In the genomic region with DNA sequence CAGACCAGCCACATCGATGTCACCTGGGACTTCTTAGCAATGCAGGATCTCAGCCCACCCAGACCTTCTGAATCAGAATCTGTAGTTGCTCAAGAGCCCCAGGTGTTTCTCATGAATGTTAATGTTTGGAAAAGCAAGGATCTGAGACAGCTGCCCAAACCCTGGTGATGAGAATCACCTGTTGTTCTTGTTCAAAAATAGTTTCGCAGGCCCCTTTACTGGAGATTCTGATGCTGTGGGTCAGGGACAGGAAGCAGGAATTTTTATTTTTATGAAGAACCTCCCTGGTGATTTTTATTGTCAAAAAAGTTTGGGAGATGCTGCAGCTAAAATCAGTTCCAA, we compare ENCODE assay signal across 14 cellular contexts. TPM values are rescaled to one million over a fixed set of nuclear protein-coding genes. Genes with fewer than 3 reads are reported as not detected.
A peak's percentile ranks its signal among the peaks of the same experiment; 100 is the strongest.
DNase-seq lines count a peak whose midpoint lies in the region; ATAC-seq, FAIRE-seq and TF ChIP-seq lines count a peak whose summit lies in the region.
"Had no signal": no experiment of that assay in that cellular context is flagged by ENCODE, and none has a peak within 500 bp of the region (broad histone marks: within the 10 kb centered on the region; RNA-seq: fewer than 3 reads in every experiment).

No MANE protein-coding gene starts in this region.

- no peaks in the 10 kb centered on the region for H3K36me3 Mint-ChIP-seq in HFFc6 (ENCODE audit: low read depth)
- H3K36me3 Mint-ChIP-seq in astrocyte (ENCODE audit: low read depth, unreplicated experiment) = no peaks in the 10 kb centered on the region
- H3K36me3 Mint-ChIP-seq in activated T-helper 1 cell treated with anti-CD3 and anti-CD28 coated beads, Interleukin-12 subunit alpha, Interleukin-12 subunit beta, Interleukin-2, Interleukin-4 antibody, amounts not matched to agents 30 ng/mL and 10 ng/mL and 1 ng/mL, durations not matched to agents 14 hours and 24 hours and 36 hours (ENCODE audit: low read depth) = no peaks in the 10 kb centered on the region
- H3K36me3 Mint-ChIP-seq: CD4-positive, alpha-beta memory T cell had no signal

- dilution Hi-C loops in keratinocyte (cut with MboI; ENCODE audit: extremely low pct_ligation_motif_present, low sequenced_read_pairs) = no loop called here

- no peak for DNase-seq in HFFc6
- no peak for DNase-seq in astrocyte (ENCODE audit: low read depth)
- DNase-seq in keratinocyte (ENCODE audit: low read depth, low spot score) = no peak
- DNase-seq in activated T-helper 1 cell treated with anti-CD3 and anti-CD28 coated beads, Interleukin-12 subunit alpha, Interleukin-12 subunit beta, Interleukin-2, Interleukin-4 antibody, amounts not matched to agents 30 ng/mL and 10 ng/mL and 1 ng/mL, durations not matched to agents 14 hours and 24 hours and 36 hours (ENCODE audit: low spot score) = no peak
- no peak for DNase-seq in stimulated activated CD4-positive, alpha-beta T cell treated with anti-CD3 and anti-CD28 coated beads, Interleukin-2, amount 100 ng/mL, for 24 hours
- DNase-seq in left colon = no peak
- DNase-seq: CD4-positive, alpha-beta memory T cell; GF-D8; GM23248 had no signal

- H3K27me3 ChIP-seq in astrocyte (ENCODE audit: insufficient read depth, low read length) (no peaks in the 10 kb centered on the region), keratinocyte (ENCODE audit: control insufficient read depth, extremely low read depth, insufficient read depth, low read length) (no peaks in the 10 kb centered on the region)

- H3K9ac ChIP-seq in astrocyte (ENCODE audit: low read length) (no peak overlapping the region), keratinocyte (ENCODE audit: control insufficient read depth, extremely low read depth, insufficient read depth, low read length) (no peak overlapping the region)
- H3K9ac ChIP-seq: GM23248 had no signal

- H3K9me3 Mint-ChIP-seq in HFFc6 (no peaks in the 10 kb centered on the region), astrocyte (ENCODE audit: unreplicated experiment) (peaks cover 2% of the 10 kb centered on the region)
- no peaks in the 10 kb centered on the region for H3K9me3 Mint-ChIP-seq in activated T-helper 1 cell treated with anti-CD3 and anti-CD28 coated beads, Interleukin-12 subunit alpha, Interleukin-12 subunit beta, Interleukin-2, Interleukin-4 antibody, amounts not matched to agents 30 ng/mL and 10 ng/mL and 1 ng/mL, durations not matched to agents 14 hours and 24 hours and 36 hours

- H3K4me1 Mint-ChIP-seq in HFFc6 (ENCODE audit: low read depth) = peaks cover 23% of the 10 kb centered on the region
- peaks cover 6% of the 10 kb centered on the region for H3K4me1 Mint-ChIP-seq in astrocyte (ENCODE audit: low read depth, unreplicated experiment)
- no peaks in the 10 kb centered on the region for H3K4me1 Mint-ChIP-seq in activated T-helper 1 cell treated with anti-CD3 and anti-CD28 coated beads, Interleukin-12 subunit alpha, Interleukin-12 subunit beta, Interleukin-2, Interleukin-4 antibody, amounts not matched to agents 30 ng/mL and 10 ng/mL and 1 ng/mL, durations not matched to agents 14 hours and 24 hours and 36 hours (ENCODE audit: low read depth)
- H3K4me1 Mint-ChIP-seq: B cell had no signal

- H3K4me3 ChIP-seq in astrocyte (ENCODE audit: insufficient read depth, low read depth, low read length) (no peak overlapping the region), keratinocyte (ENCODE audit: control insufficient read depth in 2 of 3, extremely low read depth in 1 of 3, insufficient read depth in 2 of 3, low read depth in 1 of 3, low read length in 3 of 3) (no peak overlapping the region)
- H3K4me3 ChIP-seq: GM23248, HAP-1 had no signal

- no peaks in the 10 kb centered on the region for H3K36me3 ChIP-seq in astrocyte (ENCODE audit: insufficient read depth, low read length)
- no peaks in the 10 kb centered on the region for H3K36me3 ChIP-seq in keratinocyte (ENCODE audit: control insufficient read depth in 2 of 2, extremely low read depth in 1 of 2, insufficient read depth in 2 of 2, low read length in 2 of 2)
- H3K36me3 ChIP-seq: HAP-1 had no signal

- H3K4me2 ChIP-seq in astrocyte (ENCODE audit: low read length) (peak overlapping the region; percentile 69), keratinocyte (ENCODE audit: control insufficient read depth, extremely low read depth, insufficient read depth, low read depth, low read length) (peak overlapping the region; percentile 33)

- TF ChIP-seq CTCF in HFFc6 (IDR thresholded peaks at IDR 0.05) (no peak), astrocyte (IDR thresholded peaks at IDR 0.05; ENCODE audit: insufficient read depth, low read depth, low read length) (no peak), keratinocyte (optimal IDR thresholded peaks at IDR 0.05 in 1 of 3, IDR thresholded peaks at IDR 0.05 in 1 of 3, conservative IDR thresholded peaks at IDR 0.05 in 1 of 3; ENCODE audit: extremely low read depth in 1 of 3, insufficient read depth in 2 of 3, low read length in 3 of 3) (no peak)

- H3K9me3 ChIP-seq in astrocyte (ENCODE audit: insufficient read depth, low read depth, low read length) (no peaks in the 10 kb centered on the region), keratinocyte (ENCODE audit: control insufficient read depth, low read depth, low read length) (no peaks in the 10 kb centered on the region)
- H3K9me3 ChIP-seq: HAP-1 had no signal

- H2AFZ ChIP-seq in astrocyte (ENCODE audit: low read depth, low read length) (no peak overlapping the region), keratinocyte (ENCODE audit: control insufficient read depth, low read length) (no peak overlapping the region)
- H2AFZ ChIP-seq: GM23248 had no signal

- H3K4me3 Mint-ChIP-seq in HFFc6 (0 out of 2 replicates have a peak overlapping the region, but pooled peaks have one; percentile 28), astrocyte (ENCODE audit: unreplicated experiment) (no peak overlapping the region)
- no peak overlapping the region for H3K4me3 Mint-ChIP-seq in activated T-helper 1 cell treated with anti-CD3 and anti-CD28 coated beads, Interleukin-12 subunit alpha, Interleukin-12 subunit beta, Interleukin-2, Interleukin-4 antibody, amounts not matched to agents 30 ng/mL and 10 ng/mL and 1 ng/mL, durations not matched to agents 14 hours and 24 hours and 36 hours
- H3K4me3 Mint-ChIP-seq: B cell; CD4-positive, alpha-beta memory T cell had no signal

- H3K79me2 ChIP-seq in astrocyte (ENCODE audit: insufficient read depth, low read length) (no peaks in the 10 kb centered on the region), keratinocyte (ENCODE audit: control insufficient read depth, insufficient read depth, low read length) (no peaks in the 10 kb centered on the region)

- H3K4me1 ChIP-seq in astrocyte (ENCODE audit: insufficient read depth, low read length) (peaks cover 9% of the 10 kb centered on the region), keratinocyte (ENCODE audit: control insufficient read depth, extremely low read depth, insufficient read depth, low read length) (peaks cover 10% of the 10 kb centered on the region)

- H3K27ac ChIP-seq in astrocyte (ENCODE audit: low read depth, low read length) (no peak overlapping the region), keratinocyte (ENCODE audit: control insufficient read depth, insufficient read depth, low read length) (no peak overlapping the region)
- H3K27ac ChIP-seq: C4-2B, GM23248 had no signal

- intact Hi-C loops in activated T-helper 1 cell treated with anti-CD3 and anti-CD28 coated beads, Interleukin-12 subunit alpha, Interleukin-12 subunit beta, Interleukin-2, Interleukin-4 antibody, amounts not matched to agents 30 ng/mL and 10 ng/mL and 1 ng/mL, durations not matched to agents 14 hours and 24 hours and 36 hours (cut with micrococcal nuclease) = no loop called here
- intact Hi-C loops in left colon (cut with DNase I, micrococcal nuclease) = no loop called here

- no peaks in the 10 kb centered on the region for H4K20me1 ChIP-seq in astrocyte (ENCODE audit: insufficient read depth, low read length)
- H4K20me1 ChIP-seq in keratinocyte (ENCODE audit: control insufficient read depth, extremely low read depth, insufficient read depth, low read length) = no peaks in the 10 kb centered on the region

- peaks cover under 1% of the 10 kb centered on the region for H3K27me3 Mint-ChIP-seq in HFFc6 (ENCODE audit: insufficient read depth)
- peaks cover 17% of the 10 kb centered on the region for H3K27me3 Mint-ChIP-seq in astrocyte (ENCODE audit: low read depth, unreplicated experiment)
- peaks cover 14% of the 10 kb centered on the region for H3K27me3 Mint-ChIP-seq in activated T-helper 1 cell treated with anti-CD3 and anti-CD28 coated beads, Interleukin-12 subunit alpha, Interleukin-12 subunit beta, Interleukin-2, Interleukin-4 antibody, amounts not matched to agents 30 ng/mL and 10 ng/mL and 1 ng/mL, durations not matched to agents 14 hours and 24 hours and 36 hours (ENCODE audit: insufficient read depth)
- H3K27me3 Mint-ChIP-seq: B cell had no signal

- no peak overlapping the region for H3K27ac Mint-ChIP-seq in HFFc6
- no peak overlapping the region for H3K27ac Mint-ChIP-seq in astrocyte (ENCODE audit: unreplicated experiment)
- no peak overlapping the region for H3K27ac Mint-ChIP-seq in activated T-helper 1 cell treated with anti-CD3 and anti-CD28 coated beads, Interleukin-12 subunit alpha, Interleukin-12 subunit beta, Interleukin-2, Interleukin-4 antibody, amounts not matched to agents 30 ng/mL and 10 ng/mL and 1 ng/mL, durations not matched to agents 14 hours and 24 hours and 36 hours
- H3K27ac Mint-ChIP-seq: B cell had no signal

- no peaks in the 10 kb centered on the region for H3K9me1 ChIP-seq in keratinocyte (ENCODE audit: control insufficient read depth, extremely low read depth, insufficient read depth, low read length)

- ATAC-seq in left colon (no peak), GM21619 (IDR thresholded peaks at IDR 0.05; ENCODE audit: unreplicated experiment) (no peak)

- FAIRE-seq in astrocyte (lab: Jason Lieb, UNC) = no peak
- no peak for FAIRE-seq in keratinocyte (lab: Jason Lieb, UNC)
- FAIRE-seq: A204.1 had no signal

RNA-seq across cellular contexts. Expression of a gene that starts 56.8 kb away (rescaled TPM):
- 1 to 10 TPM in 2 of 6 experiments, under 1 TPM in 4; 0.46 to 1.5 (median 0.89) TPM for total RNA-seq in HFFc6 (2021; fragmentation: NEBNext Ultra II Directional; extraction: Animal tissue kit (Norgen Biotek cat#: 25700))
- total RNA-seq in astrocyte = not detected in 2 replicates
- not detected in 3 replicates for polyA plus RNA-seq in keratinocyte
- not detected for polyA plus RNA-seq in keratinocyte (2011; ENCODE audit: low read depth)
- polyA plus RNA-seq in keratinocyte (2011; cell fraction: cytosol; rRNA removed) = not detected in 2 replicates
- not detected in 2 replicates for polyA plus RNA-seq in keratinocyte (2011; cell fraction: nucleus; rRNA removed)
- not detected in 2 replicates for polyA plus RNA-seq in keratinocyte (2012; ENCODE audit: low replicate concordance)
- not detected in 3 replicates for polyA minus RNA-seq in keratinocyte
- not detected for polyA minus RNA-seq in keratinocyte (2011; cell fraction: cytosol; rRNA and poly(A)+ RNA removed)
- polyA minus RNA-seq in keratinocyte (2011; cell fraction: nucleus; rRNA and poly(A)+ RNA removed) = not detected in 2 replicates
- total RNA-seq in activated T-helper 1 cell treated with anti-CD3 and anti-CD28 coated beads, Interleukin-12 subunit alpha, Interleukin-12 subunit beta, Interleukin-2, Interleukin-4 antibody, amounts not matched to agents 30 ng/mL and 10 ng/mL and 1 ng/mL, durations not matched to agents 14 hours and 24 hours and 36 hours = not detected in 2 replicates
- not detected for total RNA-seq in left colon
- total RNA-seq: B cell had no signal
